ENCODE assay signal across 23 cellular contexts in the genomic region with DNA sequence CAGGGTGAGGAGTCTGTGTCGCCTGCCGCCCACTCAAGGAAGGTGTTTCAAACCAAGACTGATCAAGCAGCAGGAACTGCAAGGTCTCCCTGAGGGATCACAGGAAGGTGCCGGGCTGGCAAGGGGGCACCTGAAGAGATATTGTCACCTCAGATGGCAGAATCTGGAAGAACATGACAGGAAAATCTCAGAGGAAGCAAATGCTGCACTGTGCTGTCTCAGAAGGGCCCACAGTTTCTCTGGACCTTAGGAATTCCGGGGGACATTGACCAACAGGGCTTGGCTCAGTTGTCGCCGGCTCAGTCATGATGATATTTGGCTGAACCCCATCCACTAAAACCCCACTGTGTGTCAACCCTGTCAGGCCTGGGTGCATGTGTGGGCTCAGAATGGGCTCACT. TPM values are rescaled to one million over a fixed set of nuclear protein-coding genes. Genes with fewer than 3 reads are reported as not detected.
DNase-seq lines count a peak whose midpoint lies in the region; ATAC-seq and TF ChIP-seq lines count a peak whose summit lies in the region.
"Had no signal": no experiment of that assay in that cellular context is flagged by ENCODE, and none has a peak within 500 bp of the region (broad histone marks: within the 10 kb centered on the region; RNA-seq: fewer than 3 reads in every experiment).

No MANE protein-coding gene starts in this region.

- H3K4me3 ChIP-seq in endodermal cell (ENCODE audit: low read length) (no peak overlapping the region), ovary (no peak overlapping the region)
- H3K4me3 ChIP-seq: A549; BLaER1 treated with 17β-estradiol and CSF1 and Interleukin-3, amounts not matched to agents 10 nM and 100 nM had no signal

- no peak for TF ChIP-seq EP300 in ovary (IDR thresholded peaks at IDR 0.05)

- no peak for TF ChIP-seq POLR2A in ovary (IDR thresholded peaks at IDR 0.05)

- H3K9me3 ChIP-seq in endodermal cell (ENCODE audit: control insufficient read depth, low read length) (no peaks in the 10 kb centered on the region), ovary (no peaks in the 10 kb centered on the region)
- H3K9me3 ChIP-seq: A549, BE2C had no signal

- H3K4me1 ChIP-seq in endodermal cell (ENCODE audit: control insufficient read depth, insufficient read depth, low read length) (no peaks in the 10 kb centered on the region), ovary (ENCODE audit: insufficient read depth) (no peaks in the 10 kb centered on the region)
- H3K4me1 ChIP-seq: A549, BE2C had no signal

- no peaks in the 10 kb centered on the region for H3K9me3 Mint-ChIP-seq in stimulated activated naive CD8-positive, alpha-beta T cell treated with anti-CD3 and anti-CD28 coated beads, Interleukin-15, amount 100 ng/mL, for 72 hours
- H3K9me3 Mint-ChIP-seq in endodermal cell, result peaks cover 2% of the 10 kb centered on the region
- peaks cover 14% of the 10 kb centered on the region for H3K9me3 Mint-ChIP-seq in osteocyte (ENCODE audit: unreplicated experiment)
- no peaks in the 10 kb centered on the region for H3K9me3 Mint-ChIP-seq in activated naive CD4-positive, alpha-beta T cell treated with anti-CD3 and anti-CD28 coated beads, Interleukin-2, amount 10 ng/mL, durations not matched to agents 7 days and 5 days
- H3K9me3 Mint-ChIP-seq: CD4-positive, alpha-beta T cell had no signal

- 91 to 92% methylated on average over 4 to 6 of the region's 6 CpGs for WGBS in endodermal cell (ENCODE audit: insufficient coverage in 1 of 2, insufficient read length in 1 of 2), 2 experiments
- WGBS in ovary, 3 donors, result 81 to 93% (median 84%) methylated on average over 6 of the region's 6 CpGs

- H3K36me3 ChIP-seq in endodermal cell (ENCODE audit: control insufficient read depth, insufficient read depth, low read length) (no peaks in the 10 kb centered on the region), ovary (no peaks in the 10 kb centered on the region)
- H3K36me3 ChIP-seq: BE2C; BLaER1 treated with 17β-estradiol and CSF1 and Interleukin-3, amounts not matched to agents 10 nM and 100 nM had no signal

- H3K27me3 Mint-ChIP-seq in stimulated activated naive CD8-positive, alpha-beta T cell treated with anti-CD3 and anti-CD28 coated beads, Interleukin-15, amount 100 ng/mL, for 72 hours, result peaks cover 40% of the 10 kb centered on the region
- peaks cover 17% of the 10 kb centered on the region for H3K27me3 Mint-ChIP-seq in endodermal cell (ENCODE audit: insufficient read depth)
- H3K27me3 Mint-ChIP-seq in osteocyte (ENCODE audit: unreplicated experiment), result no peaks in the 10 kb centered on the region
- H3K27me3 Mint-ChIP-seq in activated naive CD4-positive, alpha-beta T cell treated with anti-CD3 and anti-CD28 coated beads, Interleukin-2, amount 10 ng/mL, durations not matched to agents 7 days and 5 days, result no peaks in the 10 kb centered on the region

- H3K27ac ChIP-seq in endodermal cell (ENCODE audit: low read depth, low read length) (no peak overlapping the region), ovary (no peak overlapping the region)
- H3K27ac ChIP-seq: A549; BLaER1 treated with 17β-estradiol and CSF1 and Interleukin-3, amounts not matched to agents 10 nM and 100 nM had no signal

- TF ChIP-seq CTCF in endodermal cell (conservative IDR thresholded peaks at IDR 0.05) (no peak), osteocyte (IDR thresholded peaks at IDR 0.05) (no peak), ovary (IDR thresholded peaks at IDR 0.05) (no peak)

- H3K4me3 Mint-ChIP-seq in stimulated activated naive CD8-positive, alpha-beta T cell treated with anti-CD3 and anti-CD28 coated beads, Interleukin-15, amount 100 ng/mL, for 72 hours, result no peak overlapping the region
- H3K4me3 Mint-ChIP-seq in endodermal cell, result no peak overlapping the region
- no peak overlapping the region for H3K4me3 Mint-ChIP-seq in osteocyte (ENCODE audit: unreplicated experiment)
- no peak overlapping the region for H3K4me3 Mint-ChIP-seq in activated naive CD4-positive, alpha-beta T cell treated with anti-CD3 and anti-CD28 coated beads, Interleukin-2, amount 10 ng/mL, durations not matched to agents 7 days and 5 days
- H3K4me3 Mint-ChIP-seq: CD14-positive monocyte; CD4-positive, alpha-beta T cell; CD8-positive, alpha-beta memory T cell had no signal

- H3K27ac Mint-ChIP-seq in stimulated activated naive CD8-positive, alpha-beta T cell treated with anti-CD3 and anti-CD28 coated beads, Interleukin-15, amount 100 ng/mL, for 72 hours, result no peak overlapping the region
- H3K27ac Mint-ChIP-seq in endodermal cell (no peak overlapping the region), osteocyte (ENCODE audit: unreplicated experiment) (no peak overlapping the region)
- no peak overlapping the region for H3K27ac Mint-ChIP-seq in activated naive CD4-positive, alpha-beta T cell treated with anti-CD3 and anti-CD28 coated beads, Interleukin-2, amount 10 ng/mL, durations not matched to agents 7 days and 5 days
- H3K27ac Mint-ChIP-seq: CD14-positive monocyte; CD4-positive, alpha-beta T cell had no signal

- no peaks in the 10 kb centered on the region for H3K4me1 Mint-ChIP-seq in stimulated activated naive CD8-positive, alpha-beta T cell treated with anti-CD3 and anti-CD28 coated beads, Interleukin-15, amount 100 ng/mL, for 72 hours
- H3K4me1 Mint-ChIP-seq in endodermal cell, result no peaks in the 10 kb centered on the region
- no peaks in the 10 kb centered on the region for H3K4me1 Mint-ChIP-seq in osteocyte (ENCODE audit: unreplicated experiment)
- no peaks in the 10 kb centered on the region for H3K4me1 Mint-ChIP-seq in activated naive CD4-positive, alpha-beta T cell treated with anti-CD3 and anti-CD28 coated beads, Interleukin-2, amount 10 ng/mL, durations not matched to agents 7 days and 5 days
- H3K4me1 Mint-ChIP-seq: CD8-positive, alpha-beta memory T cell had no signal

- no peak for DNase-seq in stimulated activated naive CD8-positive, alpha-beta T cell treated with anti-CD3 and anti-CD28 coated beads, Interleukin-15, Interleukin-2, amounts not matched to agents 100 U/mL and 50 U/mL, for 24 hours
- no peak for DNase-seq in stimulated activated naive CD8-positive, alpha-beta T cell treated with anti-CD3 and anti-CD28 coated beads, Interleukin-15, amount 100 ng/mL, for 72 hours
- DNase-seq in endodermal cell (peak; percentile 29), osteocyte (ENCODE audit: extremely low spot score, unreplicated experiment) (peak; percentile 67), ovary (no peak), NCI-H2081 (lab: John Stamatoyannopoulos, UW) (no peak)
- DNase-seq in activated naive CD4-positive, alpha-beta T cell treated with anti-CD3 and anti-CD28 coated beads, Interleukin-2, amount 10 ng/mL, durations not matched to agents 7 days and 5 days, result no peak
- DNase-seq: 8988T; ACHN; AML-193; BE2C; CD4-positive, alpha-beta T cell; CD8-positive, alpha-beta memory T cell; DMS 273 treated with DMSO at 0.1 percent for 48 hours; DMS79 treated with DMSO at 0.1 percent for 48 hours; GF-D8; GOT3; H7; HCEC 1CT had no signal

- H3K9ac ChIP-seq in endodermal cell (ENCODE audit: extremely low read depth, low read length, poor library complexity, severe bottlenecking), result no peak overlapping the region
- H3K9ac ChIP-seq: BLaER1 treated with 17β-estradiol and CSF1 and Interleukin-3, amounts not matched to agents 10 nM and 100 nM had no signal

- intact Hi-C loops in ovary (cut with DNase I), result no loop called here

- H3K27me3 ChIP-seq in endodermal cell (ENCODE audit: control insufficient read depth, insufficient read depth, low read length, poor library complexity, severe bottlenecking), result no peaks in the 10 kb centered on the region
- H3K27me3 ChIP-seq in ovary, result no peaks in the 10 kb centered on the region
- H3K27me3 ChIP-seq: BE2C; BLaER1 treated with 17β-estradiol and CSF1 and Interleukin-3, amounts not matched to agents 10 nM and 100 nM had no signal

- CTCF ChIA-PET in activated naive CD4-positive, alpha-beta T cell treated with anti-CD3 and anti-CD28 coated beads, Interleukin-2, amount 10 ng/mL, durations not matched to agents 7 days and 5 days (lab: Charles Lee), result no interaction called here

- peak; percentile 28 for ATAC-seq in stimulated activated naive CD8-positive, alpha-beta T cell treated with anti-CD3 and anti-CD28 coated beads, Interleukin-15, Interleukin-2, amounts not matched to agents 100 U/mL and 50 U/mL, for 24 hours
- no peak for ATAC-seq in stimulated activated naive CD8-positive, alpha-beta T cell treated with anti-CD3 and anti-CD28 coated beads, Interleukin-15, amount 100 ng/mL, for 72 hours
- ATAC-seq: A549 had no signal

- no peaks in the 10 kb centered on the region for H3K36me3 Mint-ChIP-seq in endodermal cell (ENCODE audit: low read depth)
- no peaks in the 10 kb centered on the region for H3K36me3 Mint-ChIP-seq in osteocyte (ENCODE audit: unreplicated experiment)
- no peaks in the 10 kb centered on the region for H3K36me3 Mint-ChIP-seq in activated naive CD4-positive, alpha-beta T cell treated with anti-CD3 and anti-CD28 coated beads, Interleukin-2, amount 10 ng/mL, durations not matched to agents 7 days and 5 days
- H3K36me3 Mint-ChIP-seq: CD14-positive monocyte; CD8-positive, alpha-beta memory T cell had no signal

RNA-seq across cellular contexts. Expression of gene GPR26, which starts 31.9 kb away (rescaled TPM):
- total RNA-seq in endodermal cell (not detected), osteocyte (not detected in 2 replicates), ovary (not detected)
- not detected for polyA plus RNA-seq in endodermal cell (2013, experiment 1 of 2)
- polyA plus RNA-seq in endodermal cell (2013, experiment 2 of 2), result not detected
- polyA plus RNA-seq in ovary, result not detected
- total RNA-seq: CD4-positive, alpha-beta T cell; CD8-positive, alpha-beta memory T cell; G401 had no signal
- polyA plus RNA-seq: A549; CD14-positive monocyte; CD8-positive, alpha-beta memory T cell had no signal

Comparison
In these comparisons a context has a peak if more than half of its experiments do, and no peak if none do; other contexts are left out.
1. DNase-seq: peak in endodermal cell (single experiment) and osteocyte (single experiment); none in stimulated activated naive CD8-positive, alpha-beta T cell treated with anti-CD3 and anti-CD28 coated beads, Interleukin-15, Interleukin-2, amounts not matched to agents 100 U/mL and 50 U/mL, for 24 hours (single experiment), stimulated activated naive CD8-positive, alpha-beta T cell treated with anti-CD3 and anti-CD28 coated beads, Interleukin-15, amount 100 ng/mL, for 72 hours (0 of 2), ovary (0 of 5), activated naive CD4-positive, alpha-beta T cell treated with anti-CD3 and anti-CD28 coated beads, Interleukin-2, amount 10 ng/mL, durations not matched to agents 7 days and 5 days (single experiment) and NCI-H2081 (0 of 2).